In genomic region chr6:95357380-95358025, GRCh38 we compare ENCODE assay signal across 31 cellular contexts.
"Had no signal": no experiment of that assay in that cellular context is flagged by ENCODE, and none has a peak within 500 bp of the region (broad histone marks: within the 10 kb centered on the region; RNA-seq: fewer than 3 reads in every experiment).

No MANE protein-coding gene starts in this region.

- H3K4me3 ChIP-seq: ascending aorta, cardiac muscle cell had no signal

- H3K36me3 ChIP-seq: ascending aorta, cardiac muscle cell had no signal

- DNase-seq: activated B cell treated with CpG ODN at 0.5 μM for 24 hours; activated CD4-positive, alpha-beta memory T cell treated with anti-CD3 and anti-CD28 coated beads for 36 hours; activated CD4-positive, alpha-beta T cell treated with anti-CD3 and anti-CD28 coated beads for 4 hours; activated CD4-positive, alpha-beta T cell treated with anti-CD3 and anti-CD28 coated beads, Interleukin-2, amount 10 ng/mL, durations not matched to agents 24 days and 14 days; activated CD4-positive, alpha-beta T cell treated with anti-CD3 and anti-CD28 coated beads, Interleukin-2, amount 50 U/mL, for 1 hour; activated CD4-positive, alpha-beta T cell treated with anti-CD3 and anti-CD28 coated beads, Interleukin-2, amount 50 U/mL, for 4 hours; activated CD4-positive, CD25-positive, alpha-beta regulatory T cell treated with anti-CD3 and anti-CD28 coated beads, Interleukin-2, amount 50 U/mL, for 72 hours; activated CD8-positive, alpha-beta memory T cell treated with anti-CD3 and anti-CD28 coated beads, Interleukin-2, amount 50 U/mL, for 4 hours; activated CD8-positive, alpha-beta T cell treated with anti-CD3 and anti-CD28 coated beads for 36 hours; activated effector memory CD4-positive, alpha-beta T cell treated with anti-CD3 and anti-CD28 coated beads, Interleukin-2, amount 50 U/mL, for 16 hours; activated gamma-delta T cell treated with Interleukin-2 at 50 U/mL for 16 hours; activated naive CD4-positive, alpha-beta T cell; activated naive CD4-positive, alpha-beta T cell treated with anti-CD3 and anti-CD28 coated beads for 36 hours; activated naive CD4-positive, alpha-beta T cell treated with anti-CD3 and anti-CD28 coated beads, Interleukin-2, amount 50 U/mL, for 16 hours; activated naive CD8-positive, alpha-beta T cell treated with anti-CD3 and anti-CD28 coated beads for 36 hours; activated T-cell treated with anti-CD3 and anti-CD28 coated beads for 4 hours; activated T-cell treated with anti-CD3 and anti-CD28 coated beads, Interleukin-2, amount 50 U/mL, for 1 hour; activated T-cell treated with anti-CD3 and anti-CD28 coated beads, Interleukin-2, amount 50 U/mL, for 4 hours; activated T-cell treated with anti-CD3 and anti-CD28 coated beads, Interleukin-2, amount 50 U/mL, for 72 hours; amygdala; anterior cingulate cortex; caudate nucleus; cerebellar nuclear complex; T-helper 1 cell; T-helper 2 cell; T-helper 9 cell had no signal

- H3K4me1 ChIP-seq: ascending aorta had no signal

- ATAC-seq: activated CD8-positive, alpha-beta T cell treated with anti-CD3 and anti-CD28 coated beads for 36 hours; activated naive CD4-positive, alpha-beta T cell treated with anti-CD3 and anti-CD28 coated beads, Interleukin-2, amount 50 U/mL, for 72 hours; activated T-cell treated with anti-CD3 and anti-CD28 coated beads, Interleukin-2, amount 50 U/mL, for 4 hours; activated T-cell treated with anti-CD3 and anti-CD28 coated beads, Interleukin-2, amount 50 U/mL, for 72 hours; activated T-helper 17 cell treated with anti-CD3 and anti-CD28 coated beads, Interleukin-2, amount 50 U/mL, for 72 hours had no signal

- H3K9me3 ChIP-seq: ascending aorta had no signal

- H3K27me3 ChIP-seq: ascending aorta, cardiac muscle cell had no signal

- H3K27ac ChIP-seq: ascending aorta, cardiac muscle cell, VCaP had no signal
